In the genomic region with DNA sequence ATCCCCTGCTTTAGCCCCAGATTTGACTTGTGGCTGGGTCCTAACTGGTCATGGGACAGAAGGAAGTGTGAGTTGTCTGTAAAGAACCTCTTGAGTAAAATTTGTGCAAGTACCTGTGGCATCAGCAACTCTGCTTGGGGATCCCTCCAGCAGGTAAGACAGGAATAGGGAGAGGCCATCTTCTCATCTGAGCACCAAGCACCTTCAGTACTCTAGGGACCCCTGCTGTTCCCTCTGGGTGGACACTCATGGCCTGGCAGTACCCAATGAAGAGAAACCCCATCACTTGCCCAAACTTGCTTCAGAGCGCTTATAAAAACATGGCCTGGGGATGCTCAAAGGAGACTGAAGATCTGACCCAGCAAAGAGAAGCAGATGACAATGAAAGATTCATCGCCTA, we compare ENCODE assay signal across 1 cellular context.
TF ChIP-seq lines count a peak whose summit lies in the region.

No MANE protein-coding gene starts in this region.

TF ChIP-seq in HEK293, 187 proteins besides CTCF, POLR2A, EP300 and RAD21 (continued from another document):
- TF ChIP-seq, protein P1, sequence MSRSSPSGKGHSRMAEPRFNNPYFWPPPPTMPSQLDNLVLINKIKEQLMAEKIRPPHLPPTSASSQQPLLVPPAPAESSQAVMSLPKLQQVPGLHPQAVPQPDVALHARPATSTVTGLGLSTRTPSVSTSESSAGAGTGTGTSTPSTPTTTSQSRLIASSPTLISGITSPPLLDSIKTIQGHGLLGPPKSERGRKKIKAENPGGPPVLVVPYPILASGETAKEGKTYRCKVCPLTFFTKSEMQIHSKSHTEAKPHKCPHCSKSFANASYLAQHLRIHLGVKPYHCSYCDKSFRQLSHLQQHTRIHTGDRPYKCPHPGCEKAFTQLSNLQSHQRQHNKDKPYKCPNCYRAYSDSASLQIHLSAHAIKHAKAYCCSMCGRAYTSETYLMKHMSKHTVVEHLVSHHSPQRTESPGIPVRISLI (tag by site-specific recombination; IDR thresholded peaks at IDR 0.05): no peak
- TF ChIP-seq, protein P2, sequence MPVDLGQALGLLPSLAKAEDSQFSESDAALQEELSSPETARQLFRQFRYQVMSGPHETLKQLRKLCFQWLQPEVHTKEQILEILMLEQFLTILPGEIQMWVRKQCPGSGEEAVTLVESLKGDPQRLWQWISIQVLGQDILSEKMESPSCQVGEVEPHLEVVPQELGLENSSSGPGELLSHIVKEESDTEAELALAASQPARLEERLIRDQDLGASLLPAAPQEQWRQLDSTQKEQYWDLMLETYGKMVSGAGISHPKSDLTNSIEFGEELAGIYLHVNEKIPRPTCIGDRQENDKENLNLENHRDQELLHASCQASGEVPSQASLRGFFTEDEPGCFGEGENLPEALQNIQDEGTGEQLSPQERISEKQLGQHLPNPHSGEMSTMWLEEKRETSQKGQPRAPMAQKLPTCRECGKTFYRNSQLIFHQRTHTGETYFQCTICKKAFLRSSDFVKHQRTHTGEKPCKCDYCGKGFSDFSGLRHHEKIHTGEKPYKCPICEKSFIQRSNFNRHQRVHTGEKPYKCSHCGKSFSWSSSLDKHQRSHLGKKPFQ (tag by site-specific recombination; IDR thresholded peaks at IDR 0.05): no peak
- TF ChIP-seq, protein P3, sequence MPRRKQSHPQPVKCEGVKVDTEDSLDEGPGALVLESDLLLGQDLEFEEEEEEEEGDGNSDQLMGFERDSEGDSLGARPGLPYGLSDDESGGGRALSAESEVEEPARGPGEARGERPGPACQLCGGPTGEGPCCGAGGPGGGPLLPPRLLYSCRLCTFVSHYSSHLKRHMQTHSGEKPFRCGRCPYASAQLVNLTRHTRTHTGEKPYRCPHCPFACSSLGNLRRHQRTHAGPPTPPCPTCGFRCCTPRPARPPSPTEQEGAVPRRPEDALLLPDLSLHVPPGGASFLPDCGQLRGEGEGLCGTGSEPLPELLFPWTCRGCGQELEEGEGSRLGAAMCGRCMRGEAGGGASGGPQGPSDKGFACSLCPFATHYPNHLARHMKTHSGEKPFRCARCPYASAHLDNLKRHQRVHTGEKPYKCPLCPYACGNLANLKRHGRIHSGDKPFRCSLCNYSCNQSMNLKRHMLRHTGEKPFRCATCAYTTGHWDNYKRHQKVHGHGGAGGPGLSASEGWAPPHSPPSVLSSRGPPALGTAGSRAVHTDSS (tag by site-specific recombination; IDR thresholded peaks at IDR 0.05): no peak
- TF ChIP-seq MYNN (tag by site-specific recombination; IDR thresholded peaks at IDR 0.05; ENCODE audit: borderline replicate concordance): no peak
- TF ChIP-seq, protein P4, sequence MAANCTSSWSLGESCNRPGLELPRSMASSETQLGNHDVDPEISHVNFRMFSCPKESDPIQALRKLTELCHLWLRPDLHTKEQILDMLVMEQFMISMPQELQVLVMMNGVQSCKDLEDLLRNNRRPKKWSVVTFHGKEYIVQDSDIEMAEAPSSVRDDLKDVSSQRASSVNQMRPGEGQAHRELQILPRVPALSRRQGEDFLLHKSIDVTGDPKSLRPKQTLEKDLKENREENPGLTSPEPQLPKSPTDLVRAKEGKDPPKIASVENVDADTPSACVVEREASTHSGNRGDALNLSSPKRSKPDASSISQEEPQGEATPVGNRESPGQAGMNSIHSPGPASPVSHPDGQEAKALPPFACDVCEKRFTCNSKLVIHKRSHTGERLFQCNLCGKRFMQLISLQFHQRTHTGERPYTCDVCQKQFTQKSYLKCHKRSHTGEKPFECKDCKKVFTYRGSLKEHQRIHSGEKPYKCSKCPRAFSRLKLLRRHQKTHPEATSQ (tag by site-specific recombination; IDR thresholded peaks at IDR 0.05): no peak
- no peak for TF ChIP-seq ZNF157 (tag by site-specific recombination; IDR thresholded peaks at IDR 0.05)
- TF ChIP-seq ZNF114 (tag by site-specific recombination; IDR thresholded peaks at IDR 0.05): no peak
